Comparison of ENCODE assay signal across 13 cellular contexts in the genomic region with DNA sequence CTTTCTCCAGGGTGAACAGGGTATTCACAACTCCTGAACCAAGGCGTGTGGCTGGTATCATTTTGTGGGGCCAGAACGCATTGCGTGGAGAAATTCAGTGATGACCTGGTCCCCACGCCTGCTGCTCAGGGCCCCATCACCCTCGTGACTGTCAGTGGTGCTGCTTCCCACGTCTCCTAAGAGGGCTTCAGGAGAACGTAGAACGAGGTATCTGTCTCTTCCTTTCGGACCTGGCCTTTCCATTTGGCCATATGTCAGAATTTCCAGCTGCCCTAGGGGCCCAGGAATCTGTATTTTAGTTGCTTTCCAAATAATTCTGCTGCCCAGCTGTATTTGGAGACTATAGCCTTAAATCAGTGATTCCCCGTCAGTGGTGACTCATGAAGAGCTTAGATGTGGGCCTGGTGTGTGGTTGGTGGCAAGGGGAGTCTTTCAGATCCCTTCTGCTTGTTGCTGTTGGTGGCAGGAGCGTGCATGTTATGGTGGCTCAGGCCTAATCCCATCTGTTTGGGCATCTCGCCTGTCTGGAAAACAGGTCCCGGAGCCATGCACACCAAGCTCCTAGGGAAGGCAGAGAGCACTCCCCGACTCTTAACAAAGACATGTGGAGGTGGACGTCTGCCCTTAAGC. TPM values are rescaled to one million over a fixed set of nuclear protein-coding genes. Genes with fewer than 3 reads are reported as not detected.
DNase-seq lines count a peak whose midpoint lies in the region; ATAC-seq and TF ChIP-seq lines count a peak whose summit lies in the region.
"Had no signal": no experiment of that assay in that cellular context is flagged by ENCODE, and none has a peak within 500 bp of the region (broad histone marks: within the 10 kb centered on the region; RNA-seq: fewer than 3 reads in every experiment).

No MANE protein-coding gene starts in this region.

- no peaks in the 10 kb centered on the region for H3K9me3 ChIP-seq in DND-41 (ENCODE audit: insufficient read depth, low read length, severe bottlenecking)
- no peaks in the 10 kb centered on the region for H3K9me3 ChIP-seq in neural progenitor cell (ENCODE audit: low read depth)

- H3K9me3 Mint-ChIP-seq in neural progenitor cell: no peaks in the 10 kb centered on the region
- no peaks in the 10 kb centered on the region for H3K9me3 Mint-ChIP-seq in mesothelial cell of epicardium
- H3K9me3 Mint-ChIP-seq: GM23338 had no signal

- H3K27me3 ChIP-seq in DND-41 (ENCODE audit: insufficient read depth, low read length, poor library complexity): no peaks in the 10 kb centered on the region
- H3K27me3 ChIP-seq in neural progenitor cell: no peaks in the 10 kb centered on the region

- no peak overlapping the region for H3K4me3 ChIP-seq in DND-41 (ENCODE audit: low read depth in 1 of 2, low read length in 2 of 2)
- no peak overlapping the region for H3K4me3 ChIP-seq in neural progenitor cell
- H3K4me3 ChIP-seq: GM23338 had no signal

- H3K4me2 ChIP-seq in DND-41 (ENCODE audit: insufficient read depth, low read length) (peak overlapping the region; percentile 36), neural progenitor cell (peak overlapping the region; percentile 27)
- H3K4me2 ChIP-seq: GM23338 had no signal

- no peaks in the 10 kb centered on the region for H3K36me3 Mint-ChIP-seq in neural progenitor cell
- no peaks in the 10 kb centered on the region for H3K36me3 Mint-ChIP-seq in mesothelial cell of epicardium
- H3K36me3 Mint-ChIP-seq: CD4-positive, alpha-beta memory T cell had no signal

- H3K27me3 Mint-ChIP-seq in neural progenitor cell (ENCODE audit: insufficient read depth, low read depth): peaks cover 4% of the 10 kb centered on the region
- peaks cover 1% of the 10 kb centered on the region for H3K27me3 Mint-ChIP-seq in mesothelial cell of epicardium (ENCODE audit: low read depth)

- DNase-seq in DND-41 (peak; percentile 74), LHCN-M2 (ENCODE audit: low read depth) (peak; percentile 32), caudate nucleus (lab: John Stamatoyannopoulos, UW) (no peak), neural progenitor cell (ENCODE audit: low spot score) (no peak), KG1 (lab: John Stamatoyannopoulos, UW) (no peak), T1000 (lab: John Stamatoyannopoulos, UW) (no peak), mesothelial cell of epicardium (ENCODE audit: low spot score in 2 of 2, unreplicated experiment in 2 of 2) (no peak)
- DNase-seq: CD4-positive, alpha-beta memory T cell; effector memory CD4-positive, alpha-beta T cell; GDM1; NCI-H2227 treated with DMSO at 0.1 percent for 48 hours had no signal

- H3K9ac ChIP-seq in DND-41 (ENCODE audit: low read depth, low read length): peak overlapping the region; percentile 27; the same call in 1 of the 2 replicates
- H3K9ac ChIP-seq in neural progenitor cell: no peak overlapping the region

- peak overlapping the region; percentile 76 for H3K27ac ChIP-seq in DND-41 (ENCODE audit: low read length)
- H3K27ac ChIP-seq in caudate nucleus (ENCODE audit: low read depth, low read length): peak overlapping the region; percentile 86
- H3K27ac ChIP-seq in neural progenitor cell: no peak overlapping the region

- ATAC-seq in DND-41 (ENCODE audit: insufficient read depth, low read depth) (peak; percentile 79), HG03565 (IDR thresholded peaks at IDR 0.05; ENCODE audit: unreplicated experiment) (no peak)
- ATAC-seq: GM23338 had no signal

- TF ChIP-seq CTCF in DND-41 (IDR thresholded peaks at IDR 0.05; ENCODE audit: borderline replicate concordance, extremely low read depth, low read length, poor library complexity, severe bottlenecking): no peak
- TF ChIP-seq CTCF in neural progenitor cell (IDR thresholded peaks at IDR 0.05): no peak
- no peak for TF ChIP-seq CTCF in mesothelial cell of epicardium (IDR thresholded peaks at IDR 0.05; ENCODE audit: unreplicated experiment)

- H3K4me3 Mint-ChIP-seq in neural progenitor cell (peak overlapping the region; percentile 60), mesothelial cell of epicardium (no peak overlapping the region)
- H3K4me3 Mint-ChIP-seq: CD4-positive, alpha-beta memory T cell; GM23338 had no signal

- H3K4me1 Mint-ChIP-seq in neural progenitor cell: peaks cover 14% of the 10 kb centered on the region
- H3K4me1 Mint-ChIP-seq in mesothelial cell of epicardium: peaks cover 8% of the 10 kb centered on the region

- H3K36me3 ChIP-seq in DND-41 (ENCODE audit: insufficient read depth, low read length) (no peaks in the 10 kb centered on the region), neural progenitor cell (no peaks in the 10 kb centered on the region)

- H3F3A ChIP-seq in neural progenitor cell (ENCODE audit: low read depth): no peaks in the 10 kb centered on the region

- H3K79me2 ChIP-seq in DND-41 (ENCODE audit: insufficient read depth, low read length) (no peaks in the 10 kb centered on the region; the same call in 1 of the 2 replicates), neural progenitor cell (ENCODE audit: low read depth) (no peaks in the 10 kb centered on the region)

- no peaks in the 10 kb centered on the region for H4K20me1 ChIP-seq in DND-41 (ENCODE audit: insufficient read depth, low read length)
- H4K20me1 ChIP-seq in neural progenitor cell (ENCODE audit: low read depth): no peaks in the 10 kb centered on the region

- peaks cover 48% of the 10 kb centered on the region for H3K4me1 ChIP-seq in DND-41 (ENCODE audit: insufficient read depth, low read length)
- peaks cover 13% of the 10 kb centered on the region for H3K4me1 ChIP-seq in neural progenitor cell

- H3K27ac Mint-ChIP-seq in neural progenitor cell (peak overlapping the region; percentile 92), mesothelial cell of epicardium (no peak overlapping the region)
- H3K27ac Mint-ChIP-seq: CD4-positive, alpha-beta memory T cell; GM23338 had no signal

- H2AFZ ChIP-seq in DND-41 (ENCODE audit: low read depth, low read length): no peak overlapping the region
- H2AFZ ChIP-seq in neural progenitor cell (replicated peaks): peak overlapping the region; percentile 60

RNA-seq across cellular contexts. Expression of a gene that starts 56.4 kb away (rescaled TPM):
- total RNA-seq in LHCN-M2 (2014; rRNA removed) (12.4 and 13.0 TPM in 2 replicates), neural progenitor cell (ENCODE audit: low replicate concordance) (0.59 and 39.4 TPM in 2 replicates), mesothelial cell of epicardium (3.6 to 5.4 TPM (median 5.2 TPM) in 3 replicates)
- 16.5 TPM for polyA plus RNA-seq in LHCN-M2 (2012)

Comparison
In these comparisons a context has a peak if more than half of its experiments do, and no peak if none do; other contexts are left out.
1. DNase-seq: peak in DND-41 (single experiment) and LHCN-M2 (single experiment); none in caudate nucleus (0 of 61), neural progenitor cell (single experiment), KG1 (single experiment), T1000 (single experiment) and mesothelial cell of epicardium (0 of 2).